17 cellular contexts compared by ENCODE assay signal in genomic region chr21:43025636-43026180, GRCh38. TPM values are rescaled to one million over a fixed set of nuclear protein-coding genes. Genes with fewer than 3 reads are reported as not detected.
DNase-seq lines count a peak whose midpoint lies in the region; ATAC-seq, FAIRE-seq and TF ChIP-seq lines count a peak whose summit lies in the region.
"Had no signal": no experiment of that assay in that cellular context is flagged by ENCODE, and none has a peak within 500 bp of the region (broad histone marks: within the 10 kb centered on the region; RNA-seq: fewer than 3 reads in every experiment).

No MANE protein-coding gene starts in this region.

- H4K20me1 ChIP-seq in HepG2 (ENCODE audit: insufficient read depth, low read length): no peaks in the 10 kb centered on the region
- H4K20me1 ChIP-seq in K562 (replicated peaks; ENCODE audit: control insufficient read depth, insufficient read depth, low read length): no peaks in the 10 kb centered on the region

- H3K4me1 ChIP-seq in HepG2 (ENCODE audit: insufficient read depth, low read length) (no peaks in the 10 kb centered on the region), right lobe of liver (no peaks in the 10 kb centered on the region), K562 (replicated peaks in 1 of 2; ENCODE audit: control insufficient read depth in 2 of 2, insufficient read depth in 2 of 2, low read length in 2 of 2) (no peaks in the 10 kb centered on the region)

- H3K9me3 Mint-ChIP-seq in activated naive CD8-positive, alpha-beta T cell treated with anti-CD3 and anti-CD28 coated beads for 36 hours: no peaks in the 10 kb centered on the region
- H3K9me3 Mint-ChIP-seq: activated T-cell treated with anti-CD3 and anti-CD28 coated beads, Interleukin-2, amount 50 U/mL, for 72 hours; IgD-negative memory B cell had no signal

- no peaks in the 10 kb centered on the region for H3K4me1 Mint-ChIP-seq in activated naive CD8-positive, alpha-beta T cell treated with anti-CD3 and anti-CD28 coated beads for 36 hours

- no TSS peak for BruUV-seq in HepG2 (replicated peaks; lab: Mats Ljungman, UMichigan)
- BruUV-seq in K562 (replicated peaks; lab: Mats Ljungman, UMichigan): no TSS peak

- 75% methylated on average over 6 of the region's 6 CpGs for WGBS in HepG2 (ENCODE audit: low lambda C conversion rate)
- 87% methylated on average over 6 of the region's 6 CpGs for WGBS in right lobe of liver (ENCODE audit: insufficient coverage, low coverage, low lambda C conversion rate, missing lambda C conversion rate)
- WGBS in K562 (ENCODE audit: insufficient coverage, low coverage, missing lambda C conversion rate): 92% methylated on average over 6 of the region's 6 CpGs

- peaks cover 6% of the 10 kb centered on the region for H3K36me3 Mint-ChIP-seq in activated naive CD8-positive, alpha-beta T cell treated with anti-CD3 and anti-CD28 coated beads for 36 hours

- H3K27me3 ChIP-seq in HepG2 (ENCODE audit: control insufficient read depth in 1 of 2, insufficient read depth in 2 of 2, low read length in 2 of 2): no peaks in the 10 kb centered on the region
- no peaks in the 10 kb centered on the region for H3K27me3 ChIP-seq in right lobe of liver
- H3K27me3 ChIP-seq in K562 (ENCODE audit: control insufficient read depth in 2 of 2, insufficient read depth in 2 of 2, low read length in 2 of 2): no peaks in the 10 kb centered on the region

- H3K9me1 ChIP-seq in K562 (ENCODE audit: control insufficient read depth, insufficient read depth, low read length): no peaks in the 10 kb centered on the region

- TF ChIP-seq POLR2A in HepG2 (IDR thresholded peaks at IDR 0.05; ENCODE audit: insufficient read depth in 1 of 2, low read depth in 2 of 2, low read length in 2 of 2): no peak
- no peak for TF ChIP-seq POLR2A in right lobe of liver (IDR thresholded peaks at IDR 0.05)
- no peak for TF ChIP-seq POLR2A in K562 (conservative IDR thresholded peaks at IDR 0.05)

- H3K4me2 ChIP-seq in HepG2 (ENCODE audit: low read depth, low read length) (no peak overlapping the region), K562 (ENCODE audit: insufficient read depth, low read length) (no peak overlapping the region)

- H2AFZ ChIP-seq in HepG2 (ENCODE audit: low read length): no peak overlapping the region
- H2AFZ ChIP-seq in K562 (ENCODE audit: low read depth, low read length): no peak overlapping the region

- H3K36me3 ChIP-seq in HepG2 (replicated peaks in 1 of 2; ENCODE audit: control insufficient read depth in 1 of 2, insufficient read depth in 2 of 2, low read length in 2 of 2) (peaks cover 15 to 49% of the 10 kb centered on the region in 2 experiments; a peak in 4 of 5 replicates), right lobe of liver (peaks cover 0 to 49% (median 12%) of the 10 kb centered on the region in 4 donors), K562 (ENCODE audit: control insufficient read depth, insufficient read depth, low read length) (peaks cover 53% of the 10 kb centered on the region; the same call in 2 of the 3 replicates)

- CTCF ChIA-PET in HepG2 (lab: Yijun Ruan, JAX; ENCODE audit: low intra/inter-chr PET ratio, low total read pairs) (no interaction called here), K562 (lab: Yijun Ruan, JAX; ENCODE audit: low intra/inter-chr PET ratio) (no interaction called here)

- H3K79me2 ChIP-seq in HepG2 (ENCODE audit: insufficient read depth, low read length): no peaks in the 10 kb centered on the region
- no peaks in the 10 kb centered on the region for H3K79me2 ChIP-seq in K562 (ENCODE audit: control insufficient read depth, insufficient read depth, low read length)

- H3K27ac Mint-ChIP-seq in activated naive CD8-positive, alpha-beta T cell treated with anti-CD3 and anti-CD28 coated beads for 36 hours: no peak overlapping the region
- H3K27ac Mint-ChIP-seq: activated T-cell treated with anti-CD3 and anti-CD28 coated beads, Interleukin-2, amount 50 U/mL, for 72 hours; IgD-negative memory B cell had no signal

- H3K27ac ChIP-seq in HepG2 (ENCODE audit: extremely low read length, insufficient read depth, low read length): no peak overlapping the region
- no peak overlapping the region for H3K27ac ChIP-seq in right lobe of liver
- no peak overlapping the region for H3K27ac ChIP-seq in K562 (ENCODE audit: extremely low read depth, low read depth, low read length)
- H3K27ac ChIP-seq: thoracic aorta had no signal

- intact Hi-C loops in HepG2 (cut with micrococcal nuclease; ENCODE audit: unreplicated experiment) (no loop called here), right lobe of liver (cut with DNase I) (no loop called here), K562 (cut with micrococcal nuclease) (no loop called here)

- no peak overlapping the region for H3K4me3 Mint-ChIP-seq in activated naive CD8-positive, alpha-beta T cell treated with anti-CD3 and anti-CD28 coated beads for 36 hours
- H3K4me3 Mint-ChIP-seq: activated T-cell treated with anti-CD3 and anti-CD28 coated beads, Interleukin-2, amount 50 U/mL, for 72 hours had no signal

- H3K9me3 ChIP-seq in HepG2 (ENCODE audit: low read length) (no peaks in the 10 kb centered on the region), right lobe of liver (no peaks in the 10 kb centered on the region), K562 (replicated peaks; ENCODE audit: control insufficient read depth, insufficient read depth, low read depth, low read length) (no peaks in the 10 kb centered on the region)
- H3K9me3 ChIP-seq: thoracic aorta had no signal

- no peaks in the 10 kb centered on the region for H3K27me3 Mint-ChIP-seq in activated naive CD8-positive, alpha-beta T cell treated with anti-CD3 and anti-CD28 coated beads for 36 hours
- H3K27me3 Mint-ChIP-seq: IgD-negative memory B cell had no signal

- FAIRE-seq in HepG2 (lab: Jason Lieb, UNC) (no peak), K562 (lab: Jason Lieb, UNC) (peak; percentile 26)
- FAIRE-seq: A204.1, bronchial epithelial cell had no signal

- H3K9ac ChIP-seq in HepG2 (ENCODE audit: insufficient read depth, low read depth, low read length) (no peak overlapping the region), K562 (ENCODE audit: insufficient read depth in 1 of 2, low read depth in 2 of 2, low read length in 2 of 2) (no peak overlapping the region)

- H3K4me3 ChIP-seq in HepG2 (replicated peaks in 1 of 3; ENCODE audit: insufficient read depth in 1 of 3, low read depth in 2 of 3, low read length in 3 of 3) (no peak overlapping the region), right lobe of liver (no peak overlapping the region), K562 (no peak overlapping the region)
- H3K4me3 ChIP-seq: thoracic aorta had no signal

- TF ChIP-seq EP300 in HepG2 (IDR thresholded peaks at IDR 0.05; ENCODE audit: low read depth in 2 of 2, low read length in 2 of 2) (no peak), HepG2 (CRISPR knock-in tag; IDR thresholded peaks at IDR 0.05; ENCODE audit: borderline replicate concordance) (no peak), K562 (IDR thresholded peaks at IDR 0.05; ENCODE audit: low read length) (no peak)

- TF ChIP-seq CTCF in HepG2 (CRISPR knock-in tag; IDR thresholded peaks at IDR 0.05) (no peak), right lobe of liver (IDR thresholded peaks at IDR 0.05) (no peak), K562 (IDR thresholded peaks at IDR 0.05 in 2 of 3, conservative IDR thresholded peaks at IDR 0.05 in 1 of 3; ENCODE audit: insufficient read depth in 2 of 3, low read depth in 1 of 3, low read length in 3 of 3) (no peak)

- in situ Hi-C loops in HepG2 (cut with HindIII; ENCODE audit: extremely low pct_ligation_motif_present, low pct_unique_long_range_greater_than_20kb) (no loop called here), K562 (cut with MboI) (no loop called here)

- POLR2A ChIA-PET in HepG2 (lab: Yijun Ruan, JAX) (no interaction called here), K562 (lab: Yijun Ruan, JAX) (interaction anchor here (1.1 kb wide), 1 partner anchor 34 kb away, joined by 3 read pairs; no protein-coding TSS in a partner anchor)

- DNase-seq in HepG2 (ENCODE audit: low spot score): peak; percentile 52
- DNase-seq in right lobe of liver: no peak
- no peak for DNase-seq in K562 (ENCODE audit: extremely low read depth in 1 of 4, low spot score in 3 of 4)
- DNase-seq in kidney tubule cell (ENCODE audit: low spot score): peak; percentile 90
- no peak for DNase-seq in GF-D8 (lab: John Stamatoyannopoulos, UW)
- no peak for DNase-seq in NCI-H82 (lab: John Stamatoyannopoulos, UW)
- DNase-seq in activated naive CD8-positive, alpha-beta T cell treated with anti-CD3 and anti-CD28 coated beads for 36 hours: no peak
- DNase-seq: activated CD4-positive, alpha-beta T cell treated with anti-CD3 and anti-CD28 coated beads for 1 hour; activated T-cell treated with anti-CD3 and anti-CD28 coated beads, Interleukin-2, amount 50 U/mL, for 72 hours; NCI-H1694 treated with DMSO at 0.1 percent for 48 hours had no signal

- TF ChIP-seq RAD21 in HepG2 (CRISPR knock-in tag; IDR thresholded peaks at IDR 0.05) (no peak), K562 (CRISPR knock-in tag; conservative IDR thresholded peaks at IDR 0.05 in 1 of 2, IDR thresholded peaks at IDR 0.05 in 1 of 2) (no peak)

- ATAC-seq in HepG2: no peak
- ATAC-seq in right lobe of liver: no peak
- no peak for ATAC-seq in K562
- no peak for ATAC-seq in GM18873 (IDR thresholded peaks at IDR 0.05; ENCODE audit: low FRiP score, unreplicated experiment)
- ATAC-seq: activated T-cell treated with anti-CD3 and anti-CD28 coated beads, Interleukin-2, amount 50 U/mL, for 72 hours; esophagus mucosa; sciatic nerve had no signal

RNA-seq across cellular contexts. Expression of gene CBS, which starts 49.9 kb away (rescaled TPM):
- 43.5 and 64.7 TPM in 2 replicates for total RNA-seq in HepG2 (2016; rRNA removed; fragmentation: Illumina TruSeq; extraction: Trizol)
- total RNA-seq in HepG2 (2016; cell fraction: cytosol; rRNA removed; fragmentation: Illumina TruSeq; extraction: Trizol; ENCODE audit: low read depth): 7.0 and 10.7 TPM in 2 replicates
- total RNA-seq in HepG2 (2016; cell fraction: insoluble cytoplasmic fraction; rRNA removed; fragmentation: Illumina TruSeq; extraction: Trizol): 39.6 and 65.0 TPM in 2 replicates
- 15.5 and 17.5 TPM in 2 replicates for total RNA-seq in HepG2 (2016; cell fraction: membrane; rRNA removed; fragmentation: Illumina TruSeq; extraction: Trizol)
- 64.6 and 69.7 TPM in 2 replicates for total RNA-seq in HepG2 (2016; cell fraction: nucleus; rRNA removed; fragmentation: Illumina TruSeq; extraction: Trizol)
- polyA plus RNA-seq in HepG2 (2011; rRNA removed): 99.3 and 112 TPM in 2 replicates
- polyA plus RNA-seq in HepG2 (2011; cell fraction: cytosol; rRNA removed): 47.3 and 63.6 TPM in 2 replicates
- 558 and 796 TPM in 2 replicates for polyA plus RNA-seq in HepG2 (2011; cell fraction: nucleus; rRNA removed)
- polyA plus RNA-seq in HepG2 (2012): 78.7 and 82.0 TPM in 2 replicates
- polyA plus RNA-seq in HepG2 (2016; cell fraction: cytosol; fragmentation: Illumina TruSeq; extraction: Trizol; ENCODE audit: low read depth): 4.1 and 4.3 TPM in 2 replicates
- polyA plus RNA-seq in HepG2 (2016; cell fraction: insoluble cytoplasmic fraction; fragmentation: Illumina TruSeq; extraction: Trizol; ENCODE audit: low read depth): 40.3 and 46.4 TPM in 2 replicates
- 10.8 and 11.8 TPM in 2 replicates for polyA plus RNA-seq in HepG2 (2016; cell fraction: membrane; fragmentation: Illumina TruSeq; extraction: Trizol; ENCODE audit: low read depth)
- 186 and 192 TPM in 2 replicates for polyA plus RNA-seq in HepG2 (2016; cell fraction: nucleus; fragmentation: Illumina TruSeq; extraction: Trizol; ENCODE audit: insufficient read depth, low read depth)
- polyA minus RNA-seq in HepG2 (2011; rRNA and poly(A)+ RNA removed; ENCODE audit: low replicate concordance): 103 and 128 TPM in 2 replicates
- 33.8 and 36.2 TPM in 2 replicates for polyA minus RNA-seq in HepG2 (2011; cell fraction: cytosol; rRNA and poly(A)+ RNA removed)
- 97.0 and 114 TPM in 2 replicates for polyA minus RNA-seq in HepG2 (2011; cell fraction: nucleus; rRNA and poly(A)+ RNA removed)
- 100 to 1,000 TPM in 4 of 6 experiments, 10 to 100 TPM in 2; 63.5 to 355 (median 222) TPM for total RNA-seq in right lobe of liver
- 790 and 1,561 TPM in 2 replicates for total RNA-seq in K562 (2011; cell fraction: chromatin; rRNA removed; ENCODE audit: low replicate concordance)
- total RNA-seq in K562 (2011; cell fraction: nucleolus; rRNA removed): 789 and 809 TPM in 2 replicates
- total RNA-seq in K562 (2011; cell fraction: nucleoplasm; rRNA removed): 557 and 648 TPM in 2 replicates
- total RNA-seq in K562 (2014; rRNA removed): 248 and 305 TPM in 2 replicates
- 61.3 and 76.2 TPM in 2 replicates for total RNA-seq in K562 (2014; rRNA removed; fragmentation: Illumina TruSeq; extraction: Trizol)
- total RNA-seq in K562 (2015; rRNA removed; fragmentation: Illumina TruSeq; extraction: Trizol): 95.1 and 105 TPM in 2 replicates
- total RNA-seq in K562 (2021): 364 and 419 TPM in 2 replicates
- polyA plus RNA-seq in K562 (2011; rRNA removed): 152 and 199 TPM in 2 replicates
- 85.9 and 97.4 TPM in 2 replicates for polyA plus RNA-seq in K562 (2011; cell fraction: cytosol; rRNA removed)
- polyA plus RNA-seq in K562 (2011; cell fraction: nucleus; rRNA removed): 1,179 and 1,399 TPM in 2 replicates
- 209 and 400 TPM in 2 replicates for polyA plus RNA-seq in K562 (2012)
- 165 and 263 TPM in 2 replicates for polyA plus RNA-seq in K562 (2014; fragmentation: Illumina TruSeq; extraction: Trizol)
- polyA plus RNA-seq in K562 (2014; fragmentation: Nextera tagmentation; extraction: Ambion mirVana): 1 to 10 TPM; 4.6 to 9.0 TPM
- 382 and 472 TPM in 2 replicates for polyA plus RNA-seq in K562 (2014; rRNA removed)
- polyA minus RNA-seq in K562 (2011; rRNA and poly(A)+ RNA removed): 69.7 and 88.6 TPM in 2 replicates
- polyA minus RNA-seq in K562 (2011; cell fraction: cytosol; rRNA and poly(A)+ RNA removed): 64.9 and 69.5 TPM in 2 replicates
- polyA minus RNA-seq in K562 (2011; cell fraction: nucleus; rRNA and poly(A)+ RNA removed): 257 and 271 TPM in 2 replicates
- 10 to 100 TPM; 29.6 to 30.6 TPM for total RNA-seq in activated naive CD8-positive, alpha-beta T cell treated with anti-CD3 and anti-CD28 coated beads for 36 hours
- polyA plus RNA-seq: IgD-negative memory B cell had no signal

RNA-seq across cellular contexts. Expression of gene PKNOX1, which starts 51.3 kb away (rescaled TPM):
- total RNA-seq in HepG2 (2016; rRNA removed; fragmentation: Illumina TruSeq; extraction: Trizol): 7.9 and 9.6 TPM in 2 replicates
- total RNA-seq in HepG2 (2016; cell fraction: cytosol; rRNA removed; fragmentation: Illumina TruSeq; extraction: Trizol; ENCODE audit: low read depth): 10.4 and 11.3 TPM in 2 replicates
- total RNA-seq in HepG2 (2016; cell fraction: insoluble cytoplasmic fraction; rRNA removed; fragmentation: Illumina TruSeq; extraction: Trizol): 8.3 and 11.1 TPM in 2 replicates
- total RNA-seq in HepG2 (2016; cell fraction: membrane; rRNA removed; fragmentation: Illumina TruSeq; extraction: Trizol): 8.1 and 10.2 TPM in 2 replicates
- total RNA-seq in HepG2 (2016; cell fraction: nucleus; rRNA removed; fragmentation: Illumina TruSeq; extraction: Trizol): 6.8 and 7.1 TPM in 2 replicates
- polyA plus RNA-seq in HepG2 (2011; rRNA removed): 16.2 and 18.1 TPM in 2 replicates
- polyA plus RNA-seq in HepG2 (2011; cell fraction: cytosol; rRNA removed): 10.4 and 10.8 TPM in 2 replicates
- 11.1 and 12.2 TPM in 2 replicates for polyA plus RNA-seq in HepG2 (2011; cell fraction: nucleus; rRNA removed)
- 6.2 and 9.4 TPM in 2 replicates for polyA plus RNA-seq in HepG2 (2012)
- 3.1 and 3.2 TPM in 2 replicates for polyA plus RNA-seq in HepG2 (2016; cell fraction: cytosol; fragmentation: Illumina TruSeq; extraction: Trizol; ENCODE audit: low read depth)
- polyA plus RNA-seq in HepG2 (2016; cell fraction: insoluble cytoplasmic fraction; fragmentation: Illumina TruSeq; extraction: Trizol; ENCODE audit: low read depth): 10.6 and 11.3 TPM in 2 replicates
- 3.8 and 5.8 TPM in 2 replicates for polyA plus RNA-seq in HepG2 (2016; cell fraction: membrane; fragmentation: Illumina TruSeq; extraction: Trizol; ENCODE audit: low read depth)
- 8.0 and 10.4 TPM in 2 replicates for polyA plus RNA-seq in HepG2 (2016; cell fraction: nucleus; fragmentation: Illumina TruSeq; extraction: Trizol; ENCODE audit: insufficient read depth, low read depth)
- polyA minus RNA-seq in HepG2 (2011; rRNA and poly(A)+ RNA removed; ENCODE audit: low replicate concordance): 10.6 and 33.3 TPM in 2 replicates
- polyA minus RNA-seq in HepG2 (2011; cell fraction: cytosol; rRNA and poly(A)+ RNA removed): 8.1 and 9.1 TPM in 2 replicates
- polyA minus RNA-seq in HepG2 (2011; cell fraction: nucleus; rRNA and poly(A)+ RNA removed): 9.9 and 18.2 TPM in 2 replicates
- 1 to 10 TPM; 6.2 to 9.5 (median 7.4) TPM for total RNA-seq in right lobe of liver
- 77.9 and 112 TPM in 2 replicates for total RNA-seq in K562 (2011; cell fraction: chromatin; rRNA removed; ENCODE audit: low replicate concordance)
- total RNA-seq in K562 (2011; cell fraction: nucleolus; rRNA removed): 19.3 and 19.8 TPM in 2 replicates
- total RNA-seq in K562 (2011; cell fraction: nucleoplasm; rRNA removed): 31.2 and 36.2 TPM in 2 replicates
- 9.6 and 13.2 TPM in 2 replicates for total RNA-seq in K562 (2014; rRNA removed)
- total RNA-seq in K562 (2014; rRNA removed; fragmentation: Illumina TruSeq; extraction: Trizol): 12.2 and 14.5 TPM in 2 replicates
- 7.1 and 10.0 TPM in 2 replicates for total RNA-seq in K562 (2015; rRNA removed; fragmentation: Illumina TruSeq; extraction: Trizol)
- 11.7 and 14.9 TPM in 2 replicates for total RNA-seq in K562 (2021)
- polyA plus RNA-seq in K562 (2011; rRNA removed): 21.8 and 25.9 TPM in 2 replicates
- polyA plus RNA-seq in K562 (2011; cell fraction: cytosol; rRNA removed): 26.2 and 27.5 TPM in 2 replicates
- polyA plus RNA-seq in K562 (2011; cell fraction: nucleus; rRNA removed): 27.5 and 40.6 TPM in 2 replicates
- 14.5 and 18.7 TPM in 2 replicates for polyA plus RNA-seq in K562 (2012)
- 10.4 and 16.0 TPM in 2 replicates for polyA plus RNA-seq in K562 (2014; fragmentation: Illumina TruSeq; extraction: Trizol)
- polyA plus RNA-seq in K562 (2014; fragmentation: Nextera tagmentation; extraction: Ambion mirVana): 10 to 100 TPM in 1 of 2 experiments, 1 to 10 TPM in 1; 8.8 to 13.2 TPM
- 12.7 and 15.4 TPM in 2 replicates for polyA plus RNA-seq in K562 (2014; rRNA removed)
- polyA minus RNA-seq in K562 (2011; rRNA and poly(A)+ RNA removed): 35.3 and 58.4 TPM in 2 replicates
- 6.0 and 16.1 TPM in 2 replicates for polyA minus RNA-seq in K562 (2011; cell fraction: cytosol; rRNA and poly(A)+ RNA removed)
- polyA minus RNA-seq in K562 (2011; cell fraction: nucleus; rRNA and poly(A)+ RNA removed): 13.2 and 35.0 TPM in 2 replicates
- total RNA-seq in activated naive CD8-positive, alpha-beta T cell treated with anti-CD3 and anti-CD28 coated beads for 36 hours: 10 to 100 TPM; 17.8 to 18.5 TPM

Comparison
In these comparisons a context has a peak if more than half of its experiments do, and no peak if none do; other contexts are left out.
1. DNase-seq: peak in HepG2 (single experiment) and kidney tubule cell (single experiment); none in right lobe of liver (0 of 3), K562 (0 of 4), GF-D8 (single experiment), NCI-H82 (single experiment) and activated naive CD8-positive, alpha-beta T cell treated with anti-CD3 and anti-CD28 coated beads for 36 hours (single experiment).